In the genomic region with DNA sequence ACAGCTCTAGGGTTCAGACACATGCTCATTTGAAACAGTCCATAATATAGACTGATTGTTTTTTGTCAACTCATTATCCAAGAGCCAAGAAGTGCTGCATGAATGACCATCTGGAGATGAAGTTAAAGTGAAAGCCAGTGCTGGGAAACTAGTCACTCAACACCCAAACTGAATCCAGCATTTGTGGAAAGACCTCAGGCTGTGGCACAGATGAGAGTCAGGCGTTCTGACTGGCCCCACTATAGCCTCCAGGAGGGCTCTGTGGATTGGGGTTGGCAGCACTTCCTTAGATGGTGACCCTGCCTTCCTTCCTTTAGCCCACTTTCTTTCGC, we compare ENCODE assay signal across 11 cellular contexts. TPM values are rescaled to one million over a fixed set of nuclear protein-coding genes. Genes with fewer than 3 reads are reported as not detected.
DNase-seq lines count a peak whose midpoint lies in the region; ATAC-seq and TF ChIP-seq lines count a peak whose summit lies in the region.
"Had no signal": no experiment of that assay in that cellular context is flagged by ENCODE, and none has a peak within 500 bp of the region (broad histone marks: within the 10 kb centered on the region; RNA-seq: fewer than 3 reads in every experiment).

No MANE protein-coding gene starts in this region.

- WGBS in endodermal cell (ENCODE audit: insufficient coverage in 1 of 2, insufficient read length in 1 of 2), 2 experiments: 48 to 60% methylated on average over 2 of the region's 2 CpGs

- no peak for ATAC-seq in naive thymus-derived CD8-positive, alpha-beta T cell

- no peaks in the 10 kb centered on the region for H3K9me3 Mint-ChIP-seq in endodermal cell
- H3K9me3 Mint-ChIP-seq in naive thymus-derived CD8-positive, alpha-beta T cell: no peaks in the 10 kb centered on the region
- H3K9me3 Mint-ChIP-seq: IgD-negative memory B cell had no signal

- peaks cover 16% of the 10 kb centered on the region for H3K4me1 Mint-ChIP-seq in endodermal cell
- H3K4me1 Mint-ChIP-seq in naive thymus-derived CD8-positive, alpha-beta T cell: peaks cover 15 to 36% (median 23%) of the 10 kb centered on the region in 4 donors

- no peaks in the 10 kb centered on the region for H3K9me3 ChIP-seq in HUES6 (ENCODE audit: control insufficient read depth, insufficient read depth, low read depth, low read length)
- H3K9me3 ChIP-seq in endodermal cell (ENCODE audit: control insufficient read depth, low read length): no peaks in the 10 kb centered on the region

- H3K4me3 Mint-ChIP-seq in endodermal cell: peak overlapping the region; percentile 58
- peak overlapping the region; percentile 71 to 94 (median 90) for H3K4me3 Mint-ChIP-seq in naive thymus-derived CD8-positive, alpha-beta T cell

- peaks cover 39% of the 10 kb centered on the region for H3K27me3 ChIP-seq in HUES6 (ENCODE audit: control insufficient read depth, insufficient read depth, low read length)
- peaks cover 22% of the 10 kb centered on the region for H3K27me3 ChIP-seq in endodermal cell (ENCODE audit: control insufficient read depth, insufficient read depth, low read length, poor library complexity, severe bottlenecking)

- H3K4me1 ChIP-seq in HUES6 (ENCODE audit: control insufficient read depth, insufficient read depth, low read length): peaks cover 14% of the 10 kb centered on the region
- no peaks in the 10 kb centered on the region for H3K4me1 ChIP-seq in endodermal cell (ENCODE audit: control insufficient read depth, insufficient read depth, low read length)

- H3K9ac ChIP-seq in HUES6 (ENCODE audit: low read length) (peak overlapping the region; percentile 15), endodermal cell (ENCODE audit: extremely low read depth, low read length, poor library complexity, severe bottlenecking) (no peak overlapping the region)

- POLR2A ChIA-PET in naive thymus-derived CD8-positive, alpha-beta T cell (lab: Charles Lee): no interaction called here

- no peak for TF ChIP-seq CTCF in endodermal cell (conservative IDR thresholded peaks at IDR 0.05)

- no peak overlapping the region for H3K27ac Mint-ChIP-seq in endodermal cell
- no peak overlapping the region for H3K27ac Mint-ChIP-seq in naive thymus-derived CD8-positive, alpha-beta T cell

- H3K36me3 ChIP-seq in HUES6 (ENCODE audit: control insufficient read depth, insufficient read depth, low read length) (no peaks in the 10 kb centered on the region), endodermal cell (ENCODE audit: control insufficient read depth, insufficient read depth, low read length) (peaks cover 4% of the 10 kb centered on the region)

- DNase-seq in Ammon's horn (ENCODE audit: low spot score) (peak; percentile 71), endodermal cell (no peak), NCI-H2171 (lab: John Stamatoyannopoulos, UW) (no peak), NCI-H510A (lab: John Stamatoyannopoulos, UW) (no peak), cerebellar nuclear complex (lab: John Stamatoyannopoulos, UW) (no peak), GM19240 (ENCODE audit: insufficient read length, low spot score) (no peak)
- DNase-seq in naive thymus-derived CD8-positive, alpha-beta T cell: no peak
- DNase-seq: activated effector memory CD4-positive, alpha-beta T cell treated with Interleukin-2 at 50 U/mL for 16 hours; islet precursor cell had no signal

- H3K27ac ChIP-seq in HUES6 (ENCODE audit: low read depth, low read length): no peak overlapping the region
- no peak overlapping the region for H3K27ac ChIP-seq in endodermal cell (ENCODE audit: low read depth, low read length)

- no peaks in the 10 kb centered on the region for H3K36me3 Mint-ChIP-seq in endodermal cell (ENCODE audit: low read depth)
- peaks cover 0 to 4% (median 2%) of the 10 kb centered on the region in 3 donors for H3K36me3 Mint-ChIP-seq in naive thymus-derived CD8-positive, alpha-beta T cell
- H3K36me3 Mint-ChIP-seq: IgD-negative memory B cell had no signal

- peaks cover 62% of the 10 kb centered on the region for H3K27me3 Mint-ChIP-seq in endodermal cell (ENCODE audit: insufficient read depth)
- peaks cover 31 to 68% (median 49%) of the 10 kb centered on the region in 5 donors for H3K27me3 Mint-ChIP-seq in naive thymus-derived CD8-positive, alpha-beta T cell

- H3K4me3 ChIP-seq in HUES6 (ENCODE audit: low read depth, low read length) (peak overlapping the region; percentile 89), endodermal cell (ENCODE audit: low read length) (peak overlapping the region; percentile 79)

RNA-seq across cellular contexts. Expression of a gene that starts 2.1 kb away (rescaled TPM):
- total RNA-seq in endodermal cell: 10 to 100 TPM; 11.5 to 13.7 TPM
- 152 TPM for polyA plus RNA-seq in endodermal cell (2013, experiment 1 of 2)
- polyA plus RNA-seq in endodermal cell (2013, experiment 2 of 2): 151 TPM
- not detected for total RNA-seq in naive thymus-derived CD8-positive, alpha-beta T cell
- 10 to 100 TPM in 1 of 3 donors, 1 to 10 TPM in 2; 1.1 to 11.6 (median 1.7) TPM for polyA plus RNA-seq in naive thymus-derived CD8-positive, alpha-beta T cell

Comparison
In these comparisons a context has a peak if more than half of its experiments do, and no peak if none do; other contexts are left out.
1. RNA of a gene that starts 2.1 kb away (total RNA-seq): 11.5 to 13.7 TPM in endodermal cell; not detected in naive thymus-derived CD8-positive, alpha-beta T cell; every median in the first group is over 4 times any median in the second.